Comparison of ENCODE assay signal across 33 cellular contexts in genomic region chr7:50817561-50817960, GRCh38. TPM values are rescaled to one million over a fixed set of nuclear protein-coding genes. Genes with fewer than 3 reads are reported as not detected.
A peak's percentile ranks its signal among the peaks of the same experiment; 100 is the strongest.
DNase-seq lines count a peak whose midpoint lies in the region; ATAC-seq, FAIRE-seq and TF ChIP-seq lines count a peak whose summit lies in the region.
"Had no signal": no experiment of that assay in that cellular context is flagged by ENCODE, and none has a peak within 500 bp of the region (broad histone marks: within the 10 kb centered on the region; RNA-seq: fewer than 3 reads in every experiment).

No MANE protein-coding gene starts in this region.

- no peak for ATAC-seq in RWPE2 (ENCODE audit: low read depth)
- no peak for ATAC-seq in GM21528 (IDR thresholded peaks at IDR 0.05; ENCODE audit: low FRiP score, unreplicated experiment)
- no peak for ATAC-seq in GM21737 (IDR thresholded peaks at IDR 0.05; ENCODE audit: unreplicated experiment)
- ATAC-seq: A549; CD8-positive, alpha-beta T cell had no signal

- no peak overlapping the region for H3K9ac ChIP-seq in endothelial cell of umbilical vein (replicated peaks; ENCODE audit: extremely low read depth, insufficient read depth, low read length)
- H3K9ac ChIP-seq: BLaER1; BLaER1 treated with 17β-estradiol and CSF1 and Interleukin-3, amounts not matched to agents 10 nM and 100 nM had no signal

- no peak for TF ChIP-seq POLR2A in endothelial cell of umbilical vein (IDR thresholded peaks at IDR 0.05; ENCODE audit: low read depth, low read length)

- dilution Hi-C loops in endothelial cell of umbilical vein (cut with MboI; ENCODE audit: extremely low pct_ligation_motif_present, low sequenced_read_pairs) = no loop called here

- CTCF ChIA-PET in endothelial cell of umbilical vein (lab: Charles Lee) = no interaction called here

- H3K4me1 ChIP-seq in RWPE2 (ENCODE audit: insufficient read depth, poor library complexity, severe bottlenecking) = peaks cover 7% of the 10 kb centered on the region
- peaks cover 19% of the 10 kb centered on the region for H3K4me1 ChIP-seq in endothelial cell of umbilical vein (ENCODE audit: control insufficient read depth, extremely low read depth, insufficient read depth, low read length)
- H3K4me1 ChIP-seq: BE2C had no signal

- TF ChIP-seq CTCF in RWPE2 (IDR thresholded peaks at IDR 0.05; ENCODE audit: poor library complexity, severe bottlenecking) (no peak), endothelial cell of umbilical vein (IDR thresholded peaks at IDR 0.05; ENCODE audit: extremely low read depth in 1 of 2, insufficient read depth in 1 of 2, low read depth in 1 of 2, low read length in 2 of 2) (no peak)

- no peaks in the 10 kb centered on the region for H3K79me2 ChIP-seq in endothelial cell of umbilical vein (ENCODE audit: control insufficient read depth, insufficient read depth, low read length)

- no peak overlapping the region for H3K4me2 ChIP-seq in endothelial cell of umbilical vein (ENCODE audit: insufficient read depth, low read length)
- H3K4me2 ChIP-seq: A549; BLaER1; BLaER1 treated with 17β-estradiol and CSF1 and Interleukin-3, amounts not matched to agents 10 nM and 100 nM had no signal

- H3K36me3 ChIP-seq in RWPE2 (ENCODE audit: low read depth) (no peaks in the 10 kb centered on the region), endothelial cell of umbilical vein (ENCODE audit: control insufficient read depth in 2 of 2, extremely low read depth in 1 of 2, insufficient read depth in 2 of 2, low read length in 2 of 2) (no peaks in the 10 kb centered on the region)
- H3K36me3 ChIP-seq: BE2C; BLaER1; BLaER1 treated with 17β-estradiol and CSF1 and Interleukin-3, amounts not matched to agents 10 nM and 100 nM had no signal

- DNase-seq in RWPE2 (ENCODE audit: low spot score) (no peak), dermis blood vessel endothelial cell (peak; percentile 88), endothelial cell of umbilical vein (ENCODE audit: low read depth, low spot score) (peak; percentile 69), D341Med (ENCODE audit: low spot score) (no peak)
- DNase-seq: 8988T; ACHN; AML-193; BE2C; C1 segment of cervical spinal cord; Caco-2; Calu3; CD4-positive, alpha-beta memory T cell; CD4-positive, alpha-beta T cell; CD4-positive, CD25-positive, alpha-beta regulatory T cell; CD8-positive, alpha-beta memory T cell; CD8-positive, alpha-beta T cell; COR-L47; DMS 273 treated with DMSO at 0.1 percent for 48 hours; DMS153; DMS53; DMS79; DND-41; EL had no signal

- H3K9me1 ChIP-seq in endothelial cell of umbilical vein (replicated peaks; ENCODE audit: control insufficient read depth, extremely low read depth, insufficient read depth, low read length) = no peaks in the 10 kb centered on the region

- intact Hi-C loops in endothelial cell of umbilical vein (cut with micrococcal nuclease) = no loop called here

- POLR2A ChIA-PET in endothelial cell of umbilical vein (lab: Charles Lee) = no interaction called here

- no peak for FAIRE-seq in endothelial cell of umbilical vein (lab: Jason Lieb, UNC)
- FAIRE-seq: A204.1, A549, D721Med had no signal

- H3K27ac ChIP-seq in RWPE2 (ENCODE audit: poor library complexity, severe bottlenecking) (peak overlapping the region; percentile 16), endothelial cell of umbilical vein (ENCODE audit: insufficient read depth, low read depth, low read length) (no peak overlapping the region)
- H3K27ac ChIP-seq: 22Rv1; A549; BLaER1; BLaER1 treated with 17β-estradiol and CSF1 and Interleukin-3, amounts not matched to agents 10 nM and 100 nM; C4-2B had no signal

- no TSS peak for BruUV-seq in endothelial cell of umbilical vein (replicated peaks; lab: Mats Ljungman, UMichigan)

- H3K9me3 ChIP-seq in RWPE2 (ENCODE audit: severe bottlenecking) (no peaks in the 10 kb centered on the region), endothelial cell of umbilical vein (replicated peaks; ENCODE audit: control insufficient read depth, insufficient read depth, low read length) (no peaks in the 10 kb centered on the region)
- H3K9me3 ChIP-seq: A549; BE2C; BLaER1; BLaER1 treated with 17β-estradiol and CSF1 and Interleukin-3, amounts not matched to agents 10 nM and 100 nM; Caco-2 had no signal

- H2AFZ ChIP-seq in endothelial cell of umbilical vein (ENCODE audit: low read depth, low read length) = no peak overlapping the region

- H3K4me3 ChIP-seq in RWPE2 (ENCODE audit: severe bottlenecking) = no peak overlapping the region
- no peak overlapping the region for H3K4me3 ChIP-seq in endothelial cell of umbilical vein (replicated peaks in 1 of 3; ENCODE audit: insufficient read depth in 1 of 3, low read depth in 1 of 3, low read length in 3 of 3)
- H3K4me3 ChIP-seq: A549; BLaER1; BLaER1 treated with 17β-estradiol and CSF1 and Interleukin-3, amounts not matched to agents 10 nM and 100 nM had no signal

- H3K27me3 ChIP-seq in RWPE2 (ENCODE audit: insufficient read depth, poor library complexity, severe bottlenecking) = no peaks in the 10 kb centered on the region
- H3K27me3 ChIP-seq in endothelial cell of umbilical vein (ENCODE audit: control insufficient read depth in 2 of 2, insufficient read depth in 2 of 2, low read length in 2 of 2) = no peaks in the 10 kb centered on the region
- H3K27me3 ChIP-seq: BLaER1; BLaER1 treated with 17β-estradiol and CSF1 and Interleukin-3, amounts not matched to agents 10 nM and 100 nM had no signal

- no peaks in the 10 kb centered on the region for H4K20me1 ChIP-seq in endothelial cell of umbilical vein (replicated peaks; ENCODE audit: control insufficient read depth, extremely low read depth, insufficient read depth, low read length)
- H4K20me1 ChIP-seq: BLaER1; BLaER1 treated with 17β-estradiol and CSF1 and Interleukin-3, amounts not matched to agents 10 nM and 100 nM had no signal

TF ChIP-seq in endothelial cell of umbilical vein, 7 proteins besides CTCF, POLR2A, EP300 and RAD21:
- TF ChIP-seq MYC (IDR thresholded peaks at IDR 0.05; ENCODE audit: low read depth, low read length) (no peak), GATA2 (IDR thresholded peaks at IDR 0.05; ENCODE audit: insufficient read depth, insufficient read length, low read depth, low read length) (no peak), MAX (IDR thresholded peaks at IDR 0.05; ENCODE audit: insufficient read depth, insufficient read length) (no peak), JUN (IDR thresholded peaks at IDR 0.05; ENCODE audit: borderline replicate concordance, insufficient read depth, insufficient read length, low read depth) (no peak), FOS (IDR thresholded peaks at IDR 0.05; ENCODE audit: borderline replicate concordance, insufficient read depth, low read length) (no peak), POLR2AphosphoS5 (IDR thresholded peaks at IDR 0.05; ENCODE audit: insufficient read depth, low read depth, low read length) (no peak), EZH2 (IDR thresholded peaks at IDR 0.05; ENCODE audit: borderline replicate concordance, low read depth, low read length, severe bottlenecking) (no peak)

RNA-seq across cellular contexts. Expression of gene GRB10, which starts 34.9 kb away (rescaled TPM):
- total RNA-seq in dermis blood vessel endothelial cell = 223 and 285 TPM in 2 replicates
- total RNA-seq in endothelial cell of umbilical vein = 240 and 243 TPM in 2 replicates
- 36.2 and 43.7 TPM in 2 replicates for polyA plus RNA-seq in endothelial cell of umbilical vein
- polyA plus RNA-seq in endothelial cell of umbilical vein (2011; cell fraction: cytosol; rRNA removed) = 30.5 and 31.8 TPM in 2 replicates
- 127 and 138 TPM in 2 replicates for polyA plus RNA-seq in endothelial cell of umbilical vein (2011; cell fraction: nucleus; rRNA removed)
- polyA plus RNA-seq in endothelial cell of umbilical vein (2012) = 81.9 and 101 TPM in 2 replicates
- 129 and 144 TPM in 2 replicates for polyA minus RNA-seq in endothelial cell of umbilical vein
- 19.9 TPM for polyA minus RNA-seq in endothelial cell of umbilical vein (2011; cell fraction: cytosol; rRNA and poly(A)+ RNA removed)
- 265 and 279 TPM in 2 replicates for polyA minus RNA-seq in endothelial cell of umbilical vein (2011; cell fraction: nucleus; rRNA and poly(A)+ RNA removed)
- total RNA-seq: B cell had no signal

Comparison
In these comparisons a context has a peak if more than half of its experiments do, and no peak if none do; other contexts are left out.
1. DNase-seq: peak in dermis blood vessel endothelial cell (single experiment) and endothelial cell of umbilical vein (single experiment); none in RWPE2 (single experiment) and D341Med (single experiment).